8 cellular contexts compared by ENCODE assay signal in genomic region chr11:100684101-100685065, GRCh38. TPM values are rescaled to one million over a fixed set of nuclear protein-coding genes. Genes with fewer than 3 reads are reported as not detected.
DNase-seq lines count a peak whose midpoint lies in the region; ATAC-seq, FAIRE-seq and TF ChIP-seq lines count a peak whose summit lies in the region.

No MANE protein-coding gene starts in this region.

- no peak for DNase-seq in HTR-8/SVneo (ENCODE audit: insufficient read length, low spot score)
- DNase-seq in keratinocyte (ENCODE audit: low read depth, low spot score): no peak
- no peak for DNase-seq in NCI-H1694 (lab: John Stamatoyannopoulos, UW)
- DNase-seq in adrenal gland: no peak
- DNase-seq in medulla oblongata (ENCODE audit: extremely low spot score): no peak
- no peak for DNase-seq in T-helper 2 cell

- H3K4me2 ChIP-seq in keratinocyte (ENCODE audit: control insufficient read depth, extremely low read depth, insufficient read depth, low read depth, low read length): peak overlapping the region; percentile 86

- H4K20me1 ChIP-seq in keratinocyte (ENCODE audit: control insufficient read depth, extremely low read depth, insufficient read depth, low read length): no peaks in the 10 kb centered on the region

- TF ChIP-seq CTCF in keratinocyte (optimal IDR thresholded peaks at IDR 0.05 in 1 of 3, IDR thresholded peaks at IDR 0.05 in 1 of 3, conservative IDR thresholded peaks at IDR 0.05 in 1 of 3; ENCODE audit: extremely low read depth in 1 of 3, insufficient read depth in 2 of 3, low read length in 3 of 3) (no peak), adrenal gland (IDR thresholded peaks at IDR 0.05) (no peak)

- 68 to 76% (median 74%) methylated on average over 6 of the region's 6 CpGs for WGBS in adrenal gland, 4 donors

- H3K9ac ChIP-seq in keratinocyte (ENCODE audit: control insufficient read depth, extremely low read depth, insufficient read depth, low read length): peak overlapping the region; percentile 62

- ATAC-seq in GM18498 (IDR thresholded peaks at IDR 0.05; ENCODE audit: unreplicated experiment) (peak; percentile 28), GM21723 (IDR thresholded peaks at IDR 0.05; ENCODE audit: unreplicated experiment) (peak; percentile 31)

- no peaks in the 10 kb centered on the region for H3K9me1 ChIP-seq in keratinocyte (ENCODE audit: control insufficient read depth, extremely low read depth, insufficient read depth, low read length)

- H3K27ac ChIP-seq in keratinocyte (ENCODE audit: control insufficient read depth, insufficient read depth, low read length): peak overlapping the region; percentile 82
- peak overlapping the region in 1 of 5 donors; percentile 6 for H3K27ac ChIP-seq in adrenal gland

- H3K27me3 ChIP-seq in keratinocyte (ENCODE audit: control insufficient read depth, extremely low read depth, insufficient read depth, low read length) (no peaks in the 10 kb centered on the region), adrenal gland (no peaks in the 10 kb centered on the region)

- FAIRE-seq in HTR-8/SVneo (lab: Jason Lieb, UNC) (peak; percentile 9), keratinocyte (lab: Jason Lieb, UNC) (peak; percentile 62)

- intact Hi-C loops in adrenal gland (cut with DNase I): loop anchor here (5.0 to 10.0 kb wide), 4 partner anchors 107 to 248 kb away; no protein-coding TSS in a partner anchor

- H3K9me3 ChIP-seq in keratinocyte (ENCODE audit: control insufficient read depth, low read depth, low read length) (no peaks in the 10 kb centered on the region), adrenal gland (replicated peaks in 1 of 3) (no peaks in the 10 kb centered on the region)

- H3K4me3 ChIP-seq in keratinocyte (ENCODE audit: control insufficient read depth in 2 of 3, extremely low read depth in 1 of 3, insufficient read depth in 2 of 3, low read depth in 1 of 3, low read length in 3 of 3) (peak overlapping the region in 2 of 3 experiments; percentile 49 to 55), adrenal gland (no peak overlapping the region)

- peak overlapping the region; percentile 61 for H2AFZ ChIP-seq in keratinocyte (ENCODE audit: control insufficient read depth, low read length)

- dilution Hi-C loops in keratinocyte (cut with MboI; ENCODE audit: extremely low pct_ligation_motif_present, low sequenced_read_pairs): no loop called here

- TF ChIP-seq POLR2A in adrenal gland (IDR thresholded peaks at IDR 0.05): no peak

- peaks cover 29% of the 10 kb centered on the region for H3K4me1 ChIP-seq in keratinocyte (ENCODE audit: control insufficient read depth, extremely low read depth, insufficient read depth, low read length)
- peaks cover 0 to 6% of the 10 kb centered on the region in 2 donors for H3K4me1 ChIP-seq in adrenal gland (replicated peaks in 1 of 2)

- peaks cover 2% of the 10 kb centered on the region for H3K79me2 ChIP-seq in keratinocyte (ENCODE audit: control insufficient read depth, insufficient read depth, low read length)

- H3K36me3 ChIP-seq in keratinocyte (ENCODE audit: control insufficient read depth in 2 of 2, extremely low read depth in 1 of 2, insufficient read depth in 2 of 2, low read length in 2 of 2): no peaks in the 10 kb centered on the region
- no peaks in the 10 kb centered on the region for H3K36me3 ChIP-seq in adrenal gland (replicated peaks in 1 of 2)

RNA-seq across cellular contexts. Expression of gene ARHGAP42, which starts 2.7 kb away (rescaled TPM):
- polyA plus RNA-seq in keratinocyte (3.3 to 5.5 TPM (median 4.8 TPM) in 3 replicates), adrenal gland (1 to 10 TPM; 2.5 to 6.7 (median 3.0) TPM)
- polyA plus RNA-seq in keratinocyte (2011; ENCODE audit: low read depth): 1.3 TPM
- polyA plus RNA-seq in keratinocyte (2011; cell fraction: cytosol; rRNA removed): 2.4 and 5.0 TPM in 2 replicates
- polyA plus RNA-seq in keratinocyte (2011; cell fraction: nucleus; rRNA removed): 5.8 and 6.3 TPM in 2 replicates
- 1.2 and 2.5 TPM in 2 replicates for polyA plus RNA-seq in keratinocyte (2012; ENCODE audit: low replicate concordance)
- 5.7 to 10.5 TPM (median 5.7 TPM) in 3 replicates for polyA minus RNA-seq in keratinocyte
- polyA minus RNA-seq in keratinocyte (2011; cell fraction: cytosol; rRNA and poly(A)+ RNA removed): 3.6 TPM
- 7.3 and 15.4 TPM in 2 replicates for polyA minus RNA-seq in keratinocyte (2011; cell fraction: nucleus; rRNA and poly(A)+ RNA removed)
- total RNA-seq in adrenal gland: 10 to 100 TPM in 6 of 8 donors, 1 to 10 TPM in 2; 6.8 to 23.2 (median 12.4) TPM

Comparison
In these comparisons a context has a peak if more than half of its experiments do, and no peak if none do; other contexts are left out.
1. H3K4me3 ChIP-seq: peak in keratinocyte (2 of 3); none in adrenal gland (0 of 4).